ENCODE assay signal across 21 cellular contexts in the genomic region with DNA sequence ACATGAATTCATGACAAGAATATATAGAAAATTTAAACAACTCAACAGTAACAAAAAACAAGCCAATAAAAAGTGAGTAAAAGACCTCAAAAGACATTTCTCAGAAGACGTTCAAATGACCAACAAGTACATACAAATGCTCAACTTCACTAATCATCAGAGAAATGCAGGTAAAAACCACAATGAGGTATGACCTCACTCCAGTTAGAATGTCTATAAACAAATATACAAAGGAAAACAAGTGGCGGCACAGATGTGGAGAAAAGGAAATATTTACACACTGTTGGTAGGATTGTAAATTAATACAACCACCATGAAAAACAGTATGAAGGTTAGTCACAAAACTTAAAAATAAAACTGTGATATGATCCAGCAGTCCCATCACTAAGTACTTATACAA.
"Had no signal": no experiment of that assay in that cellular context is flagged by ENCODE, and none has a peak within 500 bp of the region (broad histone marks: within the 10 kb centered on the region; RNA-seq: fewer than 3 reads in every experiment).

No MANE protein-coding gene starts in this region.

- DNase-seq: activated CD4-positive, alpha-beta T cell treated with anti-CD3 and anti-CD28 coated beads for 1 hour; activated CD4-positive, alpha-beta T cell treated with anti-CD3 and anti-CD28 coated beads, Interleukin-2, amount 50 U/mL, for 1 hour; activated T-cell treated with anti-CD3 and anti-CD28 coated beads, Interleukin-2, amount 50 U/mL, for 24 hours; aorta; effector CD4-positive, alpha-beta T cell; foreskin melanocyte; kidney; left lung; stimulated activated CD4-positive, alpha-beta T cell treated with anti-CD3 and anti-CD28 coated beads, Interleukin-4, amount 100 ng/mL, for 4 hours; substantia nigra; tibial artery; WERI-Rb-1 had no signal

- H3K27ac ChIP-seq: cardiac muscle cell, left lung, right atrium auricular region, tibial artery, WERI-Rb-1 had no signal

- H3K4me3 ChIP-seq: cardiac muscle cell, left lung, lung, right atrium auricular region, tibial artery had no signal

- H3K27ac Mint-ChIP-seq: activated naive CD4-positive, alpha-beta T cell treated with anti-CD3 and anti-CD28 coated beads, Interleukin-2, amount 50 U/mL, for 72 hours; activated T-cell treated with anti-CD3 and anti-CD28 coated beads, Interleukin-2, amount 50 U/mL, for 24 hours; activated T-helper 17 cell treated with anti-CD3 and anti-CD28 coated beads, Interleukin-2, amount 50 U/mL, for 72 hours; dendritic cell treated with granulocyte-macrophage colony-stimulating factor and Interleukin-4, amounts not matched to agents 40 ng/mL and 50 ng/mL, for 4 days; natural killer cell treated with Interleukin-12 subunit alpha and Interleukin-12 subunit beta and Interleukin-15 and Interleukin-18, amount 100 ng/mL, for 72 hours; progenitor cell of endocrine pancreas; stimulated activated naive CD8-positive, alpha-beta T cell treated with anti-CD3 and anti-CD28 coated beads, Interleukin-15, Interleukin-2, amounts not matched to agents 100 ng/mL and 50 ng/mL, for 24 hours had no signal

- H3K27me3 ChIP-seq: cardiac muscle cell, left lung, right atrium auricular region, tibial artery had no signal

- H3K4me1 Mint-ChIP-seq: activated T-helper 17 cell treated with anti-CD3 and anti-CD28 coated beads, Interleukin-2, amount 50 U/mL, for 72 hours had no signal

- H3K4me3 Mint-ChIP-seq: activated T-cell treated with anti-CD3 and anti-CD28 coated beads, Interleukin-2, amount 50 U/mL, for 24 hours; activated T-helper 17 cell treated with anti-CD3 and anti-CD28 coated beads, Interleukin-2, amount 50 U/mL, for 72 hours; dendritic cell treated with granulocyte-macrophage colony-stimulating factor and Interleukin-4, amounts not matched to agents 40 ng/mL and 50 ng/mL, for 4 days; natural killer cell treated with Interleukin-12 subunit alpha and Interleukin-12 subunit beta and Interleukin-15 and Interleukin-18, amount 100 ng/mL, for 72 hours; stimulated activated naive CD8-positive, alpha-beta T cell treated with anti-CD3 and anti-CD28 coated beads, Interleukin-15, Interleukin-2, amounts not matched to agents 100 ng/mL and 50 ng/mL, for 24 hours had no signal

- ATAC-seq: activated naive CD4-positive, alpha-beta T cell treated with anti-CD3 and anti-CD28 coated beads, Interleukin-2, amount 50 U/mL, for 72 hours; activated T-helper 17 cell treated with anti-CD3 and anti-CD28 coated beads, Interleukin-2, amount 50 U/mL, for 72 hours; left lung; natural killer cell treated with Interleukin-12 subunit alpha and Interleukin-12 subunit beta and Interleukin-15 and Interleukin-18, amount 100 ng/mL, for 72 hours had no signal

- H3K4me1 ChIP-seq: left lung, right atrium auricular region, tibial artery had no signal

- H3K36me3 ChIP-seq: cardiac muscle cell, left lung, right atrium auricular region, tibial artery, WERI-Rb-1 had no signal

- H3K27me3 Mint-ChIP-seq: activated T-cell treated with anti-CD3 and anti-CD28 coated beads, Interleukin-2, amount 50 U/mL, for 24 hours; activated T-helper 17 cell treated with anti-CD3 and anti-CD28 coated beads, Interleukin-2, amount 50 U/mL, for 72 hours; dendritic cell treated with granulocyte-macrophage colony-stimulating factor and Interleukin-4, amounts not matched to agents 40 ng/mL and 50 ng/mL, for 4 days; natural killer cell treated with Interleukin-12 subunit alpha and Interleukin-12 subunit beta and Interleukin-15 and Interleukin-18, amount 100 ng/mL, for 72 hours; progenitor cell of endocrine pancreas; stimulated activated naive CD8-positive, alpha-beta T cell treated with anti-CD3 and anti-CD28 coated beads, Interleukin-15, Interleukin-2, amounts not matched to agents 100 ng/mL and 50 ng/mL, for 24 hours had no signal
